Comparison of ENCODE assay signal across 1 cellular context in genomic region chr4:110033994-110034393, GRCh38.
TF ChIP-seq lines count a peak whose summit lies in the region.

No MANE protein-coding gene starts in this region.

TF ChIP-seq in HepG2, 621 proteins besides CTCF, POLR2A, EP300 and RAD21:
- TF ChIP-seq TFDP2 (CRISPR knock-in tag; IDR thresholded peaks at IDR 0.05) (no peak), KDM4B (CRISPR knock-in tag; IDR thresholded peaks at IDR 0.05) (no peak), TRIM24 (CRISPR knock-in tag; IDR thresholded peaks at IDR 0.05) (no peak), ARID2 (CRISPR knock-in tag; IDR thresholded peaks at IDR 0.05; ENCODE audit: borderline replicate concordance) (no peak), WIZ (CRISPR knock-in tag; IDR thresholded peaks at IDR 0.05) (no peak), TP53 (CRISPR knock-in tag; conservative IDR thresholded peaks at IDR 0.05) (no peak), GLMP (CRISPR knock-in tag; IDR thresholded peaks at IDR 0.05; ENCODE audit: borderline replicate concordance) (no peak), ZNF609 (CRISPR knock-in tag; IDR thresholded peaks at IDR 0.05; ENCODE audit: borderline replicate concordance) (no peak), ZBTB8A (CRISPR knock-in tag; IDR thresholded peaks at IDR 0.05; ENCODE audit: borderline replicate concordance, low read depth) (no peak), HNRNPL (IDR thresholded peaks at IDR 0.05; ENCODE audit: low read depth, low read length) (no peak), ZNF777 (CRISPR knock-in tag; IDR thresholded peaks at IDR 0.05) (no peak), REST (IDR thresholded peaks at IDR 0.05; ENCODE audit: borderline replicate concordance in 1 of 2, low read depth in 1 of 2, low read length in 2 of 2) (no peak), MYC (CRISPR knock-in tag; IDR thresholded peaks at IDR 0.05; ENCODE audit: borderline replicate concordance) (no peak), PTBP1 (IDR thresholded peaks at IDR 0.05; ENCODE audit: low read depth, low read length, poor library complexity, severe bottlenecking) (no peak), SCMH1 (CRISPR knock-in tag; IDR thresholded peaks at IDR 0.05; ENCODE audit: borderline replicate concordance) (no peak), KDM3A (CRISPR knock-in tag; IDR thresholded peaks at IDR 0.05; ENCODE audit: low read depth) (no peak), STAT5B (CRISPR knock-in tag; IDR thresholded peaks at IDR 0.05) (no peak)
